ENCODE assay signal across 17 cellular contexts in genomic region chr13:20559659-20560356, GRCh38. TPM values are rescaled to one million over a fixed set of nuclear protein-coding genes. Genes with fewer than 3 reads are reported as not detected.
DNase-seq lines count a peak whose midpoint lies in the region; ATAC-seq and TF ChIP-seq lines count a peak whose summit lies in the region.
"Had no signal": no experiment of that assay in that cellular context is flagged by ENCODE, and none has a peak within 500 bp of the region (broad histone marks: within the 10 kb centered on the region; RNA-seq: fewer than 3 reads in every experiment).

No MANE protein-coding gene starts in this region.

- no peaks in the 10 kb centered on the region for H3K27me3 Mint-ChIP-seq in activated CD4-positive, alpha-beta memory T cell treated with anti-CD3 and anti-CD28 coated beads for 36 hours
- no peaks in the 10 kb centered on the region for H3K27me3 Mint-ChIP-seq in activated CD4-positive, alpha-beta memory T cell treated with anti-CD3 and anti-CD28 coated beads, Interleukin-2, amount 10 ng/mL, durations not matched to agents 7 days and 5 days
- H3K27me3 Mint-ChIP-seq in neural crest cell (ENCODE audit: low read depth), result no peaks in the 10 kb centered on the region
- no peaks in the 10 kb centered on the region for H3K27me3 Mint-ChIP-seq in activated naive CD8-positive, alpha-beta T cell treated with anti-CD3 and anti-CD28 coated beads, Interleukin-2, amount 50 U/mL, for 24 hours
- no peaks in the 10 kb centered on the region for H3K27me3 Mint-ChIP-seq in natural killer cell treated with Interleukin-12 subunit alpha and Interleukin-12 subunit beta and Interleukin-15 and Interleukin-18, amount 100 ng/mL, for 72 hours

- no peak overlapping the region for H3K4me3 Mint-ChIP-seq in activated CD4-positive, alpha-beta memory T cell treated with anti-CD3 and anti-CD28 coated beads for 36 hours
- no peak overlapping the region for H3K4me3 Mint-ChIP-seq in activated CD4-positive, alpha-beta memory T cell treated with anti-CD3 and anti-CD28 coated beads, Interleukin-2, amount 10 ng/mL, durations not matched to agents 7 days and 5 days
- no peak overlapping the region for H3K4me3 Mint-ChIP-seq in neural crest cell
- H3K4me3 Mint-ChIP-seq in activated naive CD8-positive, alpha-beta T cell treated with anti-CD3 and anti-CD28 coated beads, Interleukin-2, amount 50 U/mL, for 24 hours, result no peak overlapping the region
- no peak overlapping the region for H3K4me3 Mint-ChIP-seq in natural killer cell treated with Interleukin-12 subunit alpha and Interleukin-12 subunit beta and Interleukin-15 and Interleukin-18, amount 100 ng/mL, for 72 hours
- H3K4me3 Mint-ChIP-seq: CD8-positive, alpha-beta memory T cell had no signal

- H3K9me3 Mint-ChIP-seq in activated CD4-positive, alpha-beta memory T cell treated with anti-CD3 and anti-CD28 coated beads for 36 hours, result peaks cover 7% of the 10 kb centered on the region
- H3K9me3 Mint-ChIP-seq in activated CD4-positive, alpha-beta memory T cell treated with anti-CD3 and anti-CD28 coated beads, Interleukin-2, amount 10 ng/mL, durations not matched to agents 7 days and 5 days, result peaks cover 10% of the 10 kb centered on the region
- peaks cover 6% of the 10 kb centered on the region for H3K9me3 Mint-ChIP-seq in neural crest cell
- peaks cover 7% of the 10 kb centered on the region for H3K9me3 Mint-ChIP-seq in activated naive CD8-positive, alpha-beta T cell treated with anti-CD3 and anti-CD28 coated beads, Interleukin-2, amount 50 U/mL, for 24 hours
- H3K9me3 Mint-ChIP-seq in natural killer cell treated with Interleukin-12 subunit alpha and Interleukin-12 subunit beta and Interleukin-15 and Interleukin-18, amount 100 ng/mL, for 72 hours, result no peaks in the 10 kb centered on the region

- CTCF ChIA-PET in activated CD4-positive, alpha-beta memory T cell treated with anti-CD3 and anti-CD28 coated beads for 36 hours (lab: Charles Lee), result no interaction called here
- CTCF ChIA-PET in activated CD4-positive, alpha-beta memory T cell treated with anti-CD3 and anti-CD28 coated beads, Interleukin-2, amount 10 ng/mL, durations not matched to agents 7 days and 5 days (lab: Charles Lee), result no interaction called here

- intact Hi-C loops in activated CD4-positive, alpha-beta memory T cell treated with anti-CD3 and anti-CD28 coated beads for 36 hours (cut with micrococcal nuclease), result no loop called here
- intact Hi-C loops in left colon (cut with DNase I, micrococcal nuclease), result no loop called here
- intact Hi-C loops in Right ventricle myocardium superior (cut with DNase I), result loop anchor here (5.0 kb wide), 1 partner anchor 33 kb away; the partner anchor contains the start of gene CRYL1

- H3K27ac Mint-ChIP-seq in activated CD4-positive, alpha-beta memory T cell treated with anti-CD3 and anti-CD28 coated beads for 36 hours, result no peak overlapping the region
- H3K27ac Mint-ChIP-seq in activated CD4-positive, alpha-beta memory T cell treated with anti-CD3 and anti-CD28 coated beads, Interleukin-2, amount 10 ng/mL, durations not matched to agents 7 days and 5 days, result no peak overlapping the region
- peak overlapping the region; percentile 64 for H3K27ac Mint-ChIP-seq in neural crest cell (ENCODE audit: unreplicated experiment)
- no peak overlapping the region for H3K27ac Mint-ChIP-seq in activated naive CD8-positive, alpha-beta T cell treated with anti-CD3 and anti-CD28 coated beads, Interleukin-2, amount 50 U/mL, for 24 hours
- H3K27ac Mint-ChIP-seq in natural killer cell treated with Interleukin-12 subunit alpha and Interleukin-12 subunit beta and Interleukin-15 and Interleukin-18, amount 100 ng/mL, for 72 hours, result no peak overlapping the region
- H3K27ac Mint-ChIP-seq: CD8-positive, alpha-beta memory T cell had no signal

- H3K36me3 Mint-ChIP-seq in activated CD4-positive, alpha-beta memory T cell treated with anti-CD3 and anti-CD28 coated beads for 36 hours, result peaks cover 3% of the 10 kb centered on the region
- peaks cover 7% of the 10 kb centered on the region for H3K36me3 Mint-ChIP-seq in activated CD4-positive, alpha-beta memory T cell treated with anti-CD3 and anti-CD28 coated beads, Interleukin-2, amount 10 ng/mL, durations not matched to agents 7 days and 5 days (ENCODE audit: low read depth)
- peaks cover 11% of the 10 kb centered on the region for H3K36me3 Mint-ChIP-seq in neural crest cell (ENCODE audit: low read depth)
- H3K36me3 Mint-ChIP-seq in activated naive CD8-positive, alpha-beta T cell treated with anti-CD3 and anti-CD28 coated beads, Interleukin-2, amount 50 U/mL, for 24 hours (ENCODE audit: low read depth), result peaks cover 3% of the 10 kb centered on the region
- H3K36me3 Mint-ChIP-seq in natural killer cell treated with Interleukin-12 subunit alpha and Interleukin-12 subunit beta and Interleukin-15 and Interleukin-18, amount 100 ng/mL, for 72 hours, result peaks cover 5% of the 10 kb centered on the region
- H3K36me3 Mint-ChIP-seq: CD8-positive, alpha-beta memory T cell had no signal

- POLR2A ChIA-PET in activated CD4-positive, alpha-beta memory T cell treated with anti-CD3 and anti-CD28 coated beads for 36 hours (lab: Charles Lee), result no interaction called here
- POLR2A ChIA-PET in activated CD4-positive, alpha-beta memory T cell treated with anti-CD3 and anti-CD28 coated beads, Interleukin-2, amount 10 ng/mL, durations not matched to agents 7 days and 5 days (lab: Charles Lee), result no interaction called here

- TF ChIP-seq CTCF in neural crest cell (conservative IDR thresholded peaks at IDR 0.05), result no peak

- peaks cover 3% of the 10 kb centered on the region for H3K4me1 Mint-ChIP-seq in activated CD4-positive, alpha-beta memory T cell treated with anti-CD3 and anti-CD28 coated beads for 36 hours (ENCODE audit: low read depth)
- no peaks in the 10 kb centered on the region for H3K4me1 Mint-ChIP-seq in activated CD4-positive, alpha-beta memory T cell treated with anti-CD3 and anti-CD28 coated beads, Interleukin-2, amount 10 ng/mL, durations not matched to agents 7 days and 5 days
- peaks cover 33% of the 10 kb centered on the region for H3K4me1 Mint-ChIP-seq in neural crest cell
- peaks cover 4% of the 10 kb centered on the region for H3K4me1 Mint-ChIP-seq in activated naive CD8-positive, alpha-beta T cell treated with anti-CD3 and anti-CD28 coated beads, Interleukin-2, amount 50 U/mL, for 24 hours
- H3K4me1 Mint-ChIP-seq in natural killer cell treated with Interleukin-12 subunit alpha and Interleukin-12 subunit beta and Interleukin-15 and Interleukin-18, amount 100 ng/mL, for 72 hours (ENCODE audit: low read depth in 2 of 2), result no peaks in the 10 kb centered on the region
- H3K4me1 Mint-ChIP-seq: CD8-positive, alpha-beta memory T cell had no signal

- DNase-seq in activated CD4-positive, alpha-beta memory T cell treated with anti-CD3 and anti-CD28 coated beads for 36 hours, result peak; percentile 17
- DNase-seq in activated CD4-positive, alpha-beta memory T cell treated with anti-CD3 and anti-CD28 coated beads, Interleukin-2, amount 10 ng/mL, durations not matched to agents 7 days and 5 days, result no peak
- DNase-seq in left colon, result no peak
- DNase-seq in neural crest cell (ENCODE audit: low read depth, low spot score), result no peak
- no peak for DNase-seq in activated naive CD8-positive, alpha-beta T cell treated with anti-CD3 and anti-CD28 coated beads, Interleukin-2, amount 50 U/mL, for 24 hours
- no peak for DNase-seq in Right ventricle myocardium superior
- DNase-seq in natural killer cell treated with Interleukin-12 subunit alpha and Interleukin-12 subunit beta and Interleukin-15 and Interleukin-18, amount 100 ng/mL, for 72 hours (ENCODE audit: low spot score), result no peak
- DNase-seq: 8988T; CD8-positive, alpha-beta memory T cell; DMS 273 treated with DMSO at 0.1 percent for 48 hours; MG63; NCI-H1105; NCI-H187; NCI-H446 treated with DMSO at 0.1 percent for 48 hours; NCI-H774; PC-9 had no signal

- ATAC-seq in left colon, result peak; percentile 3
- ATAC-seq in activated naive CD8-positive, alpha-beta T cell treated with anti-CD3 and anti-CD28 coated beads, Interleukin-2, amount 50 U/mL, for 24 hours, result no peak
- no peak for ATAC-seq in Right ventricle myocardium superior (ENCODE audit: poor library complexity)
- ATAC-seq in natural killer cell treated with Interleukin-12 subunit alpha and Interleukin-12 subunit beta and Interleukin-15 and Interleukin-18, amount 100 ng/mL, for 72 hours, result no peak
- ATAC-seq in GM19035 (IDR thresholded peaks at IDR 0.05; ENCODE audit: unreplicated experiment), result no peak

RNA-seq across cellular contexts. Expression of gene IFT88, which starts 7.1 kb away (rescaled TPM):
- 1 to 10 TPM; 4.7 to 5.3 TPM for total RNA-seq in activated CD4-positive, alpha-beta memory T cell treated with anti-CD3 and anti-CD28 coated beads for 36 hours
- 1 to 10 TPM; 6.1 to 8.1 TPM for total RNA-seq in activated CD4-positive, alpha-beta memory T cell treated with anti-CD3 and anti-CD28 coated beads, Interleukin-2, amount 10 ng/mL, durations not matched to agents 7 days and 5 days
- total RNA-seq in left colon, result 10 to 100 TPM; 12.6 to 14.8 TPM
- total RNA-seq in neural crest cell, result 21.0 and 22.5 TPM in 2 replicates
- 6.0 TPM for total RNA-seq in Right ventricle myocardium superior
- total RNA-seq in natural killer cell treated with Interleukin-12 subunit alpha and Interleukin-12 subunit beta and Interleukin-15 and Interleukin-18, amount 100 ng/mL, for 72 hours, result 10 to 100 TPM in 1 of 2 donors, 1 to 10 TPM in 1; 4.0 to 10.7 TPM

RNA-seq across cellular contexts. Expression of gene CRYL1, which starts 34.2 kb away (rescaled TPM):
- total RNA-seq in activated CD4-positive, alpha-beta memory T cell treated with anti-CD3 and anti-CD28 coated beads for 36 hours, result 10 to 100 TPM; 17.5 to 18.2 TPM
- 10 to 100 TPM; 20.1 to 22.8 TPM for total RNA-seq in activated CD4-positive, alpha-beta memory T cell treated with anti-CD3 and anti-CD28 coated beads, Interleukin-2, amount 10 ng/mL, durations not matched to agents 7 days and 5 days
- total RNA-seq in left colon (100 to 1,000 TPM; 115 to 128 TPM), neural crest cell (19.9 and 20.6 TPM in 2 replicates), Right ventricle myocardium superior (18.0 TPM)
- total RNA-seq in natural killer cell treated with Interleukin-12 subunit alpha and Interleukin-12 subunit beta and Interleukin-15 and Interleukin-18, amount 100 ng/mL, for 72 hours, result 1 to 10 TPM; 5.2 to 9.0 TPM
